In the genomic region with DNA sequence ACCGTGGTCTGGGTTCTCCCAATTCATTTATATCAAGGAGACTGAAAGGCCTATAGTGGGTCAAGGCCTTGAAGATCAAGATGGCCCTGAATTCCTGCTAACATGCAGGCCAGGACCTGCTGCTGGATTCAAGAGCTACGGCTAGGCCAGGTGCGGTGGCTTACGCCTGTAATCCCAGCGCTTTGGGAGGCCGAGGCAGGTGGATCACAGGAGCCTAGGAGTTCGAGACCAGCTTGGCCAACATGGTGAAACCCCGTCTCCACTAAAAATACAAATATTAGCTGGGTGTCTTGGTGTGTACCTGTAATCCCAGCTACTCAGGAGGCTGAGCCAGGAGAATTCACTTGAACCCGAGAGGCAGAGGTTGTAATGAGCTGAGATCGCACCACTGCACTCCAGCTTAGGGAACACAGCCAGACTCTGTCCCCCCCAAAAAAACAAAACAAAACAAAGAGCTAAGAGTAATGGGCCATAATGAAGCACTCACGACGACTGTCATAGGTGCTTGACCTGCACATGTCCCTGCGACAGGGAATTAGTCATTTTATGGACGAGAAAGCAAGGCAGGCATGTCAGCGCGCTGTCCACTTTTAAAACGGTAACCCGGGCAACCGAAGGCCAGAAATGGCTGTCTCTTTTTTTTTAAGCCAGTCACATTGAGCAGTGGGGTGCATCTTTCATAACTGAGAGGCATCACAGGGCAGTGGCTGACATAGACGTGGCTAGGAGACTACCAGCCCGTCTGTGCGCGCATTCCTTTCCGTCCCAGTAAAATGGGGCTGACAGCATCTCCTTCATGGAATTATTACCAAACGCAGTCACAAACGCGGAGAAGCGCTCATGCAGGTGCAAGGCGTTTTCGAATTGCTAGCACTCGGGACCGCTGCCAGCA, we compare ENCODE assay signal across 1 cellular context.
TF ChIP-seq lines count a peak whose summit lies in the region.

No MANE protein-coding gene starts in this region.

TF ChIP-seq in H1, 55 proteins besides CTCF, POLR2A, EP300 and RAD21:
- TF ChIP-seq GTF2F1 (IDR thresholded peaks at IDR 0.05; ENCODE audit: borderline replicate concordance, low read depth, low read length), result no peak
- TF ChIP-seq SIN3A (conservative IDR thresholded peaks at IDR 0.05 in 1 of 2, IDR thresholded peaks at IDR 0.05 in 1 of 2; ENCODE audit: low read depth in 1 of 2, low read length in 2 of 2), result 0 out of 4 replicates have a peak, but pooled peaks of 1 of the 2 experiments have one; percentile 12
- no peak for TF ChIP-seq CBX8 (IDR thresholded peaks at IDR 0.05; ENCODE audit: borderline replicate concordance, low read depth, low read length)
- TF ChIP-seq RFX5 (IDR thresholded peaks at IDR 0.05; ENCODE audit: borderline replicate concordance, low read depth, low read length), result no peak
- TF ChIP-seq RBBP5 (IDR thresholded peaks at IDR 0.05; ENCODE audit: borderline replicate concordance, low read depth, low read length), result no peak
- TF ChIP-seq KDM1A (IDR thresholded peaks at IDR 0.05; ENCODE audit: borderline replicate concordance, low read length), result no peak
- TF ChIP-seq SAP30 (IDR thresholded peaks at IDR 0.05; ENCODE audit: insufficient read depth, insufficient replicate concordance, low read length), result no peak
- TF ChIP-seq CTBP2 (IDR thresholded peaks at IDR 0.05; ENCODE audit: borderline replicate concordance, insufficient read depth, insufficient read length, low read length), result no peak
- no peak for TF ChIP-seq RNF2 (IDR thresholded peaks at IDR 0.05; ENCODE audit: borderline replicate concordance, low read depth, low read length, missing control alignments, poor library complexity, severe bottlenecking)
- TF ChIP-seq POU5F1 (IDR thresholded peaks at IDR 0.05; ENCODE audit: low read depth, low read length), result no peak
- TF ChIP-seq, protein P1, sequence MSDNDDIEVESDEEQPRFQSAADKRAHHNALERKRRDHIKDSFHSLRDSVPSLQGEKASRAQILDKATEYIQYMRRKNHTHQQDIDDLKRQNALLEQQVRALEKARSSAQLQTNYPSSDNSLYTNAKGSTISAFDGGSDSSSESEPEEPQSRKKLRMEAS (IDR thresholded peaks at IDR 0.05), result no peak
- no peak for TF ChIP-seq SRF (IDR thresholded peaks at IDR 0.05; ENCODE audit: low read depth, low read length)
- 0 out of 2 replicates have a peak, but pooled peaks have one; percentile 24 for TF ChIP-seq GABPA (IDR thresholded peaks at IDR 0.05; ENCODE audit: borderline replicate concordance, insufficient read depth, low read length)
